8 cellular contexts compared by ENCODE assay signal in genomic region chrX:134236690-134237362, GRCh38. TPM values are rescaled to one million over a fixed set of nuclear protein-coding genes. Genes with fewer than 3 reads are reported as not detected.
DNase-seq lines count a peak whose midpoint lies in the region; ATAC-seq and TF ChIP-seq lines count a peak whose summit lies in the region.

Gene CCDC160, plus strand, starts transcription at chrX:134237182. Its CDS starts 7,619 bp downstream, at chrX:134244801.

- intact Hi-C loops in activated CD8-positive, alpha-beta T cell treated with anti-CD3 and anti-CD28 coated beads for 36 hours (cut with micrococcal nuclease): no loop called here
- intact Hi-C loops in posterior vena cava (cut with DNase I): no loop called here

- H3K27ac Mint-ChIP-seq in activated CD8-positive, alpha-beta T cell treated with anti-CD3 and anti-CD28 coated beads for 36 hours: no peak within 1 kb of the TSS

- DNase-seq in Caki2 (ENCODE audit: low read depth) (peak; percentile 28), HCEC 1CT (peak; percentile 4), globus pallidus (ENCODE audit: low spot score) (peak; percentile 55), nucleus accumbens (lab: John Stamatoyannopoulos, UW) (peak in 49 of 56 donors; percentile 2 to 75 (median 33)), posterior vena cava (ENCODE audit: low spot score) (no peak)
- DNase-seq in activated CD8-positive, alpha-beta T cell treated with anti-CD3 and anti-CD28 coated beads for 36 hours: peak; percentile 19

- POLR2A ChIA-PET in activated CD8-positive, alpha-beta T cell treated with anti-CD3 and anti-CD28 coated beads for 36 hours (lab: Charles Lee): no interaction called here

- no peaks in the 10 kb centered on the region for H3K36me3 Mint-ChIP-seq in activated CD8-positive, alpha-beta T cell treated with anti-CD3 and anti-CD28 coated beads for 36 hours (ENCODE audit: low read depth)

- CTCF ChIA-PET in activated CD8-positive, alpha-beta T cell treated with anti-CD3 and anti-CD28 coated beads for 36 hours (lab: Charles Lee): no interaction called here

- in situ Hi-C loops in Caki2 (cut with HindIII; ENCODE audit: low pct_unique_long_range_greater_than_20kb, low sequenced_read_pairs): no loop called here

- peaks cover 5% of the 10 kb centered on the region for H3K4me1 Mint-ChIP-seq in activated CD8-positive, alpha-beta T cell treated with anti-CD3 and anti-CD28 coated beads for 36 hours (ENCODE audit: low read depth)

- peaks cover 17% of the 10 kb centered on the region for H3K27me3 Mint-ChIP-seq in activated CD8-positive, alpha-beta T cell treated with anti-CD3 and anti-CD28 coated beads for 36 hours

- TF ChIP-seq CTCF in activated CD8-positive, alpha-beta T cell treated with anti-CD3 and anti-CD28 coated beads for 36 hours (IDR thresholded peaks at IDR 0.05): no peak

- H3K4me3 Mint-ChIP-seq in activated CD8-positive, alpha-beta T cell treated with anti-CD3 and anti-CD28 coated beads for 36 hours: peak within 1 kb of the TSS; percentile 31

- no peak for ATAC-seq in activated CD8-positive, alpha-beta T cell treated with anti-CD3 and anti-CD28 coated beads for 36 hours
- ATAC-seq in GM21367 (IDR thresholded peaks at IDR 0.05; ENCODE audit: unreplicated experiment) (no peak), HG03045 (IDR thresholded peaks at IDR 0.05; ENCODE audit: unreplicated experiment) (no peak)

- no peaks in the 10 kb centered on the region for H3K9me3 Mint-ChIP-seq in activated CD8-positive, alpha-beta T cell treated with anti-CD3 and anti-CD28 coated beads for 36 hours

RNA-seq across cellular contexts. Expression of gene CCDC160, which starts in this region (rescaled TPM):
- total RNA-seq in Caki2 (2014; rRNA removed; shearing (Covaris generic); ENCODE audit: low replicate concordance): not detected in 2 replicates
- total RNA-seq in activated CD8-positive, alpha-beta T cell treated with anti-CD3 and anti-CD28 coated beads for 36 hours: not detected
- under 1 TPM in 1 of 2 donors, not detected in 1; 0.23 TPM for total RNA-seq in posterior vena cava

Comparison
In these comparisons a context has a peak if more than half of its experiments do, and no peak if none do; other contexts are left out.
1. Peak in DNase-seq in Caki2; RNA of the gene not detected or under 1 TPM.
2. Peak in DNase-seq in activated CD8-positive, alpha-beta T cell treated with anti-CD3 and anti-CD28 coated beads for 36 hours; RNA of the gene not detected or under 1 TPM.